Comparison of ENCODE assay signal across 1 cellular context in the genomic region with DNA sequence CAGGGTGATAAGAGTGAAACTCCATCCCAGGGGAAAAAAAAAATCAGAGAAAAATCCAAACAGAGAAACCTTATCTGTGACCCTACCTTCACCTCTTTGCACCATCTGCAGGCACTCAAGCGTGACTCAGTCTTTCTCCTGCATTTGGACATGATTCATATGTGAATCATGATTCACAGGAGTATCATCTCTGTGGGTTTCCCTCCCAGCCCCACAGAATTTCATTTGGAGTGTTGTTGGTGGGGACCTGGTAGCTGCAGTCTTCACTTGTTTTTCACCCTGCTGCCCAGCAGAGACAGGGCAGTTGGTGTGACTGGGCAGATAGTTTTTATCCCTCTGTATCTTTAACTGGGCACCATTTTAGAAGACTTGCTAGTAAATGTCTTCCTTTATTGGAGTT.
TF ChIP-seq lines count a peak whose summit lies in the region.

No MANE protein-coding gene starts in this region.

TF ChIP-seq in GM12878, 131 proteins besides CTCF, POLR2A, EP300 and RAD21 (continued from another document):
- TF ChIP-seq, protein P1, sequence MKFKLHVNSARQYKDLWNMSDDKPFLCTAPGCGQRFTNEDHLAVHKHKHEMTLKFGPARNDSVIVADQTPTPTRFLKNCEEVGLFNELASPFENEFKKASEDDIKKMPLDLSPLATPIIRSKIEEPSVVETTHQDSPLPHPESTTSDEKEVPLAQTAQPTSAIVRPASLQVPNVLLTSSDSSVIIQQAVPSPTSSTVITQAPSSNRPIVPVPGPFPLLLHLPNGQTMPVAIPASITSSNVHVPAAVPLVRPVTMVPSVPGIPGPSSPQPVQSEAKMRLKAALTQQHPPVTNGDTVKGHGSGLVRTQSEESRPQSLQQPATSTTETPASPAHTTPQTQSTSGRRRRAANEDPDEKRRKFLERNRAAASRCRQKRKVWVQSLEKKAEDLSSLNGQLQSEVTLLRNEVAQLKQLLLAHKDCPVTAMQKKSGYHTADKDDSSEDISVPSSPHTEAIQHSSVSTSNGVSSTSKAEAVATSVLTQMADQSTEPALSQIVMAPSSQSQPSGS (IDR thresholded peaks at IDR 0.05; ENCODE audit: low read length), result 0 out of 2 replicates have a peak, but pooled peaks have one; percentile 40
- peak; percentile 64; the same call in 1 of the 2 replicates for TF ChIP-seq EED (IDR thresholded peaks at IDR 0.05; ENCODE audit: low read depth)
- peak; percentile 36; the same call in 1 of the 2 replicates for TF ChIP-seq FOXM1 (IDR thresholded peaks at IDR 0.05; ENCODE audit: low read depth, low read length)
- no peak for TF ChIP-seq NFYA (IDR thresholded peaks at IDR 0.05; ENCODE audit: borderline replicate concordance, low read depth, low read length)
- TF ChIP-seq, protein P2, sequence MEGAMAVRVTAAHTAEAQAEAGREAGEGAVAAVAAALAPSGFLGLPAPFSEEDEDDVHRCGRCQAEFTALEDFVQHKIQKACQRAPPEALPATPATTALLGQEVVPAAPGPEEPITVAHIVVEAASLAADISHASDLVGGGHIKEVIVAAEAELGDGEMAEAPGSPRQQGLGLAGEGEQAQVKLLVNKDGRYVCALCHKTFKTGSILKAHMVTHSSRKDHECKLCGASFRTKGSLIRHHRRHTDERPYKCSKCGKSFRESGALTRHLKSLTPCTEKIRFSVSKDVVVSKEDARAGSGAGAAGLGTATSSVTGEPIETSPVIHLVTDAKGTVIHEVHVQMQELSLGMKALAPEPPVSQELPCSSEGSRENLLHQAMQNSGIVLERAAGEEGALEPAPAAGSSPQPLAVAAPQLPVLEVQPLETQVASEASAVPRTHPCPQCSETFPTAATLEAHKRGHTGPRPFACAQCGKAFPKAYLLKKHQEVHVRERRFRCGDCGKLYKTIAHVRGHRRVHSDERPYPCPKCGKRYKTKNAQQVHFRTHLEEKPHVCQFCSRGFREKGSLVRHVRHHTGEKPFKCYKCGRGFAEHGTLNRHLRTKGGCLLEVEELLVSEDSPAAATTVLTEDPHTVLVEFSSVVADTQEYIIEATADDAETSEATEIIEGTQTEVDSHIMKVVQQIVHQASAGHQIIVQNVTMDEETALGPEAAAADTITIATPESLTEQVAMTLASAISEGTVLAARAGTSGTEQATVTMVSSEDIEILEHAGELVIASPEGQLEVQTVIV (IDR thresholded peaks at IDR 0.05; ENCODE audit: borderline replicate concordance, partially characterized antibody), result no peak
- TF ChIP-seq SP1 (IDR thresholded peaks at IDR 0.05; ENCODE audit: low read depth, low read length), result no peak
- TF ChIP-seq HDAC2 (IDR thresholded peaks at IDR 0.05), result no peak
- peak; percentile 96 for TF ChIP-seq PAX5 (IDR thresholded peaks at IDR 0.05; ENCODE audit: borderline replicate concordance, low read depth, low read length)
- peak in 1 of 2 experiments; percentile 17; a peak in 2 of 4 replicates for TF ChIP-seq IKZF2 (IDR thresholded peaks at IDR 0.05)
- TF ChIP-seq, protein P3, sequence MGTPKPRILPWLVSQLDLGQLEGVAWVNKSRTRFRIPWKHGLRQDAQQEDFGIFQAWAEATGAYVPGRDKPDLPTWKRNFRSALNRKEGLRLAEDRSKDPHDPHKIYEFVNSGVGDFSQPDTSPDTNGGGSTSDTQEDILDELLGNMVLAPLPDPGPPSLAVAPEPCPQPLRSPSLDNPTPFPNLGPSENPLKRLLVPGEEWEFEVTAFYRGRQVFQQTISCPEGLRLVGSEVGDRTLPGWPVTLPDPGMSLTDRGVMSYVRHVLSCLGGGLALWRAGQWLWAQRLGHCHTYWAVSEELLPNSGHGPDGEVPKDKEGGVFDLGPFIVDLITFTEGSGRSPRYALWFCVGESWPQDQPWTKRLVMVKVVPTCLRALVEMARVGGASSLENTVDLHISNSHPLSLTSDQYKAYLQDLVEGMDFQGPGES (IDR thresholded peaks at IDR 0.05), result no peak
- no peak for TF ChIP-seq CHD4 (IDR thresholded peaks at IDR 0.05)
